Comparison of ENCODE assay signal across 1 cellular context in genomic region chr11:45245237-45246045, GRCh38.
A peak's percentile ranks its signal among the peaks of the same experiment; 100 is the strongest.
TF ChIP-seq lines count a peak whose summit lies in the region.

No MANE protein-coding gene starts in this region.

TF ChIP-seq in K562, 482 proteins besides CTCF, POLR2A, EP300 and RAD21 (continued from another document):
- TF ChIP-seq TSHZ1 (CRISPR knock-in tag; IDR thresholded peaks at IDR 0.05), result no peak
- TF ChIP-seq HDAC3 (IDR thresholded peaks at IDR 0.05; ENCODE audit: borderline replicate concordance, partially characterized antibody), result no peak
- no peak for TF ChIP-seq CHD1 (IDR thresholded peaks at IDR 0.05; ENCODE audit: low read length)
- TF ChIP-seq NR2C2 (CRISPR knock-in tag; IDR thresholded peaks at IDR 0.05), result no peak
- TF ChIP-seq NR2C2 (tag; IDR thresholded peaks at IDR 0.05), result peak; percentile 67
- no peak for TF ChIP-seq ZNF146 (CRISPR knock-in tag; IDR thresholded peaks at IDR 0.05; ENCODE audit: unreplicated experiment)
- TF ChIP-seq NR2C1 (IDR thresholded peaks at IDR 0.05), result peak; percentile 63; the same call in 1 of the 2 replicates
- peak; percentile 79 for TF ChIP-seq NR2C1 (tag; IDR thresholded peaks at IDR 0.05)
- TF ChIP-seq ZNF431 (CRISPR knock-in tag; IDR thresholded peaks at IDR 0.05), result no peak
- no peak for TF ChIP-seq ZBTB40 (IDR thresholded peaks at IDR 0.05)
- no peak for TF ChIP-seq ZBTB40 (CRISPR knock-in tag; IDR thresholded peaks at IDR 0.05)
- no peak for TF ChIP-seq ZNF75A (CRISPR knock-in tag; IDR thresholded peaks at IDR 0.05)
- TF ChIP-seq PHF8 (IDR thresholded peaks at IDR 0.05; ENCODE audit: borderline replicate concordance, low read length), result no peak
- no peak for TF ChIP-seq THRA (IDR thresholded peaks at IDR 0.05)
- no peak for TF ChIP-seq USF1 (CRISPR knock-in tag; IDR thresholded peaks at IDR 0.05)
